In the genomic region with DNA sequence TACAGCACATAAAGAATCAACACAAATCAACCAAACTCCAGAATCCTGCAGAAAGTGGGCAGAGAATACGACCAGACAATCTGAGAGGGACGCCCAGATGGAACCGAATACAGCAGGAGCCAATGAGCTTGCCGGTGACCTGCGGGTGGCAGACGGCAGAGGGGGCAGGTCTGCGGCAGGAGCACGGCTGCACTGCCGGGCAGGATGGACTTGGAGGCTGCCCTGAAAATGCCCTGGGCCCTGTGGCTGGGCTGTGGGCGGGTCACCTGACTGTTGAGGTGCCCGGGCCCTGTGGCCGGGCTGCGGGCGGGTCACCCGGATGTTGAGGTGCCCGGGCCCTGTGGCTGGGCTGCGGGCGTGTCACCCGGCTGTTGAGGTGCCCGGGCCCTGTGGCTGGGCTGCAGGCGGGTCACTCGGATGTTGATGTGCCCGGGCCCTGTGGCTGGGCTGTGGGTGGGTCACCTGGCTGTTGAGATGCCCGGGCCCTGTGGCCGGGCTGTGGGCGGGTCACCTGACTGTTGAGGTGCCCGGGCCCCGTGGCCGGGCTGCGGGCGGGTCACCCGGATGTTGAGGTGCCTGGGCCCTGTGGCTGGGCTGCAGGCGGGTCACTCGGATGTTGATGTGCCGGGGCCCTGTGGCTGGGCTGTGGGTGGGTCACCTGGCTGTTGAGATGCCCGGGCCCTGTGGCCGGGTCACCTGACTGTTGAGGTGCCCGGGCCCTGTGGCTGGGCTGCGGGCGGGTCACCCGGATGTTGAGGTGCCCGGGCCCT, we compare ENCODE assay signal across 8 cellular contexts. TPM values are rescaled to one million over a fixed set of nuclear protein-coding genes. Genes with fewer than 3 reads are reported as not detected.
A peak's percentile ranks its signal among the peaks of the same experiment; 100 is the strongest.
DNase-seq lines count a peak whose midpoint lies in the region; ATAC-seq and TF ChIP-seq lines count a peak whose summit lies in the region.
"Not testable (repeated sequence)": the region's sequence is repeated elsewhere in the genome, so short reads cannot be mapped to it uniquely, and the experiment has no call there.

No MANE protein-coding gene starts in this region.

- ATAC-seq in CD8-positive, alpha-beta T cell; activated naive CD8-positive, alpha-beta T cell treated with anti-CD3 and anti-CD28 coated beads, Interleukin-2, amount 10 ng/mL, durations not matched to agents 7 days and 5 days (ENCODE audit: low read depth): not testable (repeated sequence)
- ATAC-seq in Panc1 = peak; percentile 77
- peak; percentile 36 for ATAC-seq in esophagus mucosa
- peak in 2 of 3 donors; percentile 40 to 50 for ATAC-seq in natural killer cell

- not testable (repeated sequence) for H3K9me3 ChIP-seq in CD8-positive, alpha-beta T cell (ENCODE audit: low read length); MM.1S (replicated peaks; ENCODE audit: insufficient read depth, low read length); Panc1 (ENCODE audit: control insufficient read depth, insufficient read depth, low read depth, low read length); transverse colon

- peaks cover 16% of the 10 kb centered on the region for H3F3A ChIP-seq in MM.1S (ENCODE audit: insufficient read depth, low read length)

- intact Hi-C loops in CD8-positive, alpha-beta T cell (cut with DNase I, micrococcal nuclease); Panc1 (cut with micrococcal nuclease; ENCODE audit: unreplicated experiment); natural killer cell (cut with micrococcal nuclease); transverse colon (cut with DNase I; ENCODE audit: low total_unique reads): not testable (repeated sequence)

- H3K27ac ChIP-seq in CD8-positive, alpha-beta T cell (ENCODE audit: low read depth, low read length); Panc1 (ENCODE audit: low read length): not testable (repeated sequence)
- H3K27ac ChIP-seq in MM.1S (ENCODE audit: low read length) = peak overlapping the region; percentile 80
- H3K27ac ChIP-seq in transverse colon = peak overlapping the region in 2 of 4 donors; percentile 1 to 13

- H3K79me2 ChIP-seq in MM.1S (ENCODE audit: low read length) = not testable (repeated sequence)

- not testable (repeated sequence) for TF ChIP-seq CTCF in CD8-positive, alpha-beta T cell (IDR thresholded peaks at IDR 0.05); Panc1 (IDR thresholded peaks at IDR 0.05); natural killer cell (IDR thresholded peaks at IDR 0.05); transverse colon (IDR thresholded peaks at IDR 0.05)
- TF ChIP-seq CTCF in MM.1S (IDR thresholded peaks at IDR 0.05; ENCODE audit: low read length) = 0 out of 2 replicates have a peak, but pooled peaks have one; percentile 3

- H3K4me1 Mint-ChIP-seq in CD8-positive, alpha-beta T cell (ENCODE audit: low read depth); activated naive CD8-positive, alpha-beta T cell treated with anti-CD3 and anti-CD28 coated beads, Interleukin-2, amount 10 ng/mL, durations not matched to agents 7 days and 5 days: not testable (repeated sequence)
- H3K4me1 Mint-ChIP-seq in natural killer cell = peaks cover 6 to 13% of the 10 kb centered on the region in 2 donors

- POLR2A ChIA-PET in CD8-positive, alpha-beta T cell (lab: Charles Lee); activated naive CD8-positive, alpha-beta T cell treated with anti-CD3 and anti-CD28 coated beads, Interleukin-2, amount 10 ng/mL, durations not matched to agents 7 days and 5 days (lab: Charles Lee): not testable (repeated sequence)
- POLR2A ChIA-PET in Panc1 (lab: Charles Lee) = interaction anchor here (0.8 kb wide), 1 partner anchor 34 kb away, joined by 6 read pairs; no protein-coding TSS in a partner anchor

- H3K4me3 ChIP-seq in CD8-positive, alpha-beta T cell (ENCODE audit: low read depth, low read length); Panc1 (ENCODE audit: low read depth in 2 of 2, low read length in 2 of 2); transverse colon: not testable (repeated sequence)
- H3K4me3 ChIP-seq in MM.1S (ENCODE audit: low read length) = peak overlapping the region; percentile 46

- BruUV-seq in Panc1 (replicated peaks; lab: Mats Ljungman, UMichigan) = not testable (repeated sequence)

- not testable (repeated sequence) for H3K4me3 Mint-ChIP-seq in CD8-positive, alpha-beta T cell; activated naive CD8-positive, alpha-beta T cell treated with anti-CD3 and anti-CD28 coated beads, Interleukin-2, amount 10 ng/mL, durations not matched to agents 7 days and 5 days
- H3K4me3 Mint-ChIP-seq in natural killer cell = peak overlapping the region; percentile 50

- 62% methylated on average over 20 of the region's 42 CpGs; no CpG with 5 or more reads in 1 of the 2 donors for WGBS in transverse colon (ENCODE audit: low coverage in 1 of 2), 2 donors

- H3K27ac Mint-ChIP-seq in CD8-positive, alpha-beta T cell = peak overlapping the region; percentile 41
- peak overlapping the region; percentile 64 for H3K27ac Mint-ChIP-seq in activated naive CD8-positive, alpha-beta T cell treated with anti-CD3 and anti-CD28 coated beads, Interleukin-2, amount 10 ng/mL, durations not matched to agents 7 days and 5 days
- H3K27ac Mint-ChIP-seq in natural killer cell = peak overlapping the region; percentile 39 to 77

- H2AFZ ChIP-seq in MM.1S (ENCODE audit: low read length) = peak overlapping the region; percentile 14; the same call in 1 of the 2 replicates

- in situ Hi-C loops in Panc1 (cut with HindIII; ENCODE audit: low pct_unique_long_range_greater_than_20kb, low sequenced_read_pairs); transverse colon (cut with MboI; ENCODE audit: low pct_ligation_motif_present in 1 of 4, low pct_unique_long_range_greater_than_20kb in 1 of 4, low sequenced_read_pairs in 3 of 4): not testable (repeated sequence)

- H3K36me3 Mint-ChIP-seq in CD8-positive, alpha-beta T cell; activated naive CD8-positive, alpha-beta T cell treated with anti-CD3 and anti-CD28 coated beads, Interleukin-2, amount 10 ng/mL, durations not matched to agents 7 days and 5 days; natural killer cell: not testable (repeated sequence)

- not testable (repeated sequence) for TF ChIP-seq EP300 in transverse colon (IDR thresholded peaks at IDR 0.05; ENCODE audit: low read depth)

- H3K9ac ChIP-seq in MM.1S (ENCODE audit: low read length) = peak overlapping the region; percentile 35; the same call in 1 of the 2 replicates

- not testable (repeated sequence) for DNase-seq in CD8-positive, alpha-beta T cell; Panc1 (ENCODE audit: low read depth, low spot score); activated naive CD8-positive, alpha-beta T cell treated with anti-CD3 and anti-CD28 coated beads, Interleukin-2, amount 10 ng/mL, durations not matched to agents 7 days and 5 days; natural killer cell
- DNase-seq in H4 (ENCODE audit: low spot score) (peak; percentile 72), MM.1S (peak; percentile 60), transverse colon (peak; percentile 36)

- H3K27me3 ChIP-seq in CD8-positive, alpha-beta T cell (ENCODE audit: insufficient read depth, low read length); MM.1S (replicated peaks; ENCODE audit: insufficient read depth, low read length); Panc1 (ENCODE audit: control insufficient read depth, insufficient read depth, low read length); transverse colon: not testable (repeated sequence)

- TF ChIP-seq POLR2A in transverse colon (IDR thresholded peaks at IDR 0.05) = not testable (repeated sequence)

- not testable (repeated sequence) for H3K4me1 ChIP-seq in CD8-positive, alpha-beta T cell (ENCODE audit: insufficient read depth, low read length); Panc1 (ENCODE audit: control insufficient read depth, insufficient read depth, low read length); transverse colon
- H3K4me1 ChIP-seq in MM.1S (ENCODE audit: low read length) = peaks cover 17% of the 10 kb centered on the region

- H3K9me2 ChIP-seq in MM.1S (replicated peaks; ENCODE audit: insufficient read depth, low read length) = not testable (repeated sequence)

- not testable (repeated sequence) for H3K9me3 Mint-ChIP-seq in CD8-positive, alpha-beta T cell; activated naive CD8-positive, alpha-beta T cell treated with anti-CD3 and anti-CD28 coated beads, Interleukin-2, amount 10 ng/mL, durations not matched to agents 7 days and 5 days; natural killer cell

- H4K20me1 ChIP-seq in MM.1S (ENCODE audit: insufficient read depth, low read length) = not testable (repeated sequence)

- peak overlapping the region; percentile 82 for H3K4me2 ChIP-seq in MM.1S (ENCODE audit: low read depth, low read length)

- H3K36me3 ChIP-seq in CD8-positive, alpha-beta T cell (ENCODE audit: insufficient read depth, low read length); MM.1S (replicated peaks; ENCODE audit: insufficient read depth, low read length); Panc1 (ENCODE audit: control insufficient read depth, insufficient read depth, low read length); transverse colon: not testable (repeated sequence)

- CTCF ChIA-PET in CD8-positive, alpha-beta T cell (lab: Charles Lee) = not testable (repeated sequence)
- CTCF ChIA-PET in Panc1 (lab: Charles Lee) = interaction anchor here (0.5 kb wide), 1 partner anchor 70 kb away, joined by 3 read pairs; no protein-coding TSS in a partner anchor

- H3K27me3 Mint-ChIP-seq in CD8-positive, alpha-beta T cell (ENCODE audit: low read depth); activated naive CD8-positive, alpha-beta T cell treated with anti-CD3 and anti-CD28 coated beads, Interleukin-2, amount 10 ng/mL, durations not matched to agents 7 days and 5 days; natural killer cell (ENCODE audit: low read depth in 2 of 2): not testable (repeated sequence)

RNA-seq across cellular contexts. Expression of a gene that starts 36.2 kb away (rescaled TPM):
- total RNA-seq in CD8-positive, alpha-beta T cell = 1 to 10 TPM; 5.1 to 5.6 TPM
- total RNA-seq in H4 (2014; rRNA removed; shearing (Covaris generic)) = 0.14 TPM in 1 of 2 replicates, not detected in the other
- 3.9 TPM for total RNA-seq in Panc1 (2021; ENCODE audit: unreplicated experiment)
- 4.8 TPM for polyA plus RNA-seq in Panc1 (2012; ENCODE audit: insufficient read length)
- total RNA-seq in activated naive CD8-positive, alpha-beta T cell treated with anti-CD3 and anti-CD28 coated beads, Interleukin-2, amount 10 ng/mL, durations not matched to agents 7 days and 5 days = 1 to 10 TPM; 5.6 to 7.0 TPM
- total RNA-seq in esophagus mucosa = 1.0 TPM
- 1 to 10 TPM; 4.3 to 6.4 (median 4.9) TPM for total RNA-seq in natural killer cell
- 10 to 100 TPM; 16.0 to 95.4 (median 24.9) TPM for total RNA-seq in transverse colon

RNA-seq across cellular contexts. Expression of a gene that starts 37.7 kb away (rescaled TPM):
- 10 to 100 TPM; 31.8 to 33.5 TPM for total RNA-seq in CD8-positive, alpha-beta T cell
- total RNA-seq in H4 (2014; rRNA removed; shearing (Covaris generic)) = 52.4 and 66.7 TPM in 2 replicates
- total RNA-seq in Panc1 (2021; ENCODE audit: unreplicated experiment) (86.4 TPM), esophagus mucosa (36.9 TPM), natural killer cell (10 to 100 TPM; 11.5 to 17.9 (median 16.8) TPM), transverse colon (100 to 1,000 TPM; 109 to 144 (median 119) TPM)
- polyA plus RNA-seq in Panc1 (2012; ENCODE audit: insufficient read length) = 129 TPM
- 10 to 100 TPM; 58.8 to 64.4 TPM for total RNA-seq in activated naive CD8-positive, alpha-beta T cell treated with anti-CD3 and anti-CD28 coated beads, Interleukin-2, amount 10 ng/mL, durations not matched to agents 7 days and 5 days

RNA-seq across cellular contexts. Expression of a gene that starts 54.9 kb away (rescaled TPM):
- 10 to 100 TPM; 82.8 to 87.2 TPM for total RNA-seq in CD8-positive, alpha-beta T cell
- 17.1 and 19.1 TPM in 2 replicates for total RNA-seq in H4 (2014; rRNA removed; shearing (Covaris generic))
- 40.0 TPM for total RNA-seq in Panc1 (2021; ENCODE audit: unreplicated experiment)
- 53.6 TPM for polyA plus RNA-seq in Panc1 (2012; ENCODE audit: insufficient read length)
- 10 to 100 TPM; 54.3 to 58.4 TPM for total RNA-seq in activated naive CD8-positive, alpha-beta T cell treated with anti-CD3 and anti-CD28 coated beads, Interleukin-2, amount 10 ng/mL, durations not matched to agents 7 days and 5 days
- total RNA-seq in esophagus mucosa = 13.9 TPM
- total RNA-seq in natural killer cell = 100 to 1,000 TPM in 1 of 3 donors, 10 to 100 TPM in 2; 78.1 to 111 (median 87.8) TPM
- total RNA-seq in transverse colon = 100 to 1,000 TPM in 1 of 4 donors, 10 to 100 TPM in 3; 44.6 to 130 (median 55.2) TPM
